In genomic region chr14:101760138-101761011, GRCh38 we compare ENCODE assay signal across 8 cellular contexts. TPM values are rescaled to one million over a fixed set of nuclear protein-coding genes. Genes with fewer than 3 reads are reported as not detected.
DNase-seq lines count a peak whose midpoint lies in the region; ATAC-seq and TF ChIP-seq lines count a peak whose summit lies in the region.

No MANE protein-coding gene starts in this region.

- peak in 1 of 2 donors; percentile 25 for TF ChIP-seq POLR2A in gastrocnemius medialis (IDR thresholded peaks at IDR 0.05)

- BruUV-seq in MCF 10A (replicated peaks; lab: Mats Ljungman, UMichigan): no TSS peak

- peak; percentile 93 for DNase-seq in NCI-H2196 (lab: John Stamatoyannopoulos, UW; ENCODE audit: unreplicated experiment)
- DNase-seq in MCF 10A (ENCODE audit: unreplicated experiment): peak; percentile 94
- DNase-seq in gastrocnemius medialis: peak; percentile 99

- peak overlapping the region; percentile 51 for H3K27ac Mint-ChIP-seq in MCF 10A (ENCODE audit: low read depth, unreplicated experiment)

- CTCF ChIA-PET in MCF 10A (lab: Yijun Ruan, JAX): interaction anchor here (0.6 to 1.1 kb wide), 4 partner anchors 28 to 1572 kb away, joined by 3 to 6 read pairs (median 3); no protein-coding TSS in a partner anchor

- peaks cover 18% of the 10 kb centered on the region for H3K4me1 Mint-ChIP-seq in MCF 10A (ENCODE audit: insufficient read depth, unreplicated experiment)

- H3K36me3 Mint-ChIP-seq in MCF 10A (ENCODE audit: insufficient read depth, unreplicated experiment): peaks cover 23% of the 10 kb centered on the region

- POLR2A ChIA-PET in MCF 10A (lab: Yijun Ruan, JAX): interaction anchor here (0.6 to 2.9 kb wide), 12 partner anchors 9 to 379 kb away, joined by 3 to 50 read pairs (median 4); partner anchors contain the start of gene WDR20

- H3K27me3 ChIP-seq in iPS-18a (ENCODE audit: control insufficient read depth, insufficient read depth, low read length): peaks cover 39% of the 10 kb centered on the region
- H3K27me3 ChIP-seq in gastrocnemius medialis: no peaks in the 10 kb centered on the region

- H3K36me3 ChIP-seq in iPS-18a (ENCODE audit: control insufficient read depth, low read depth, low read length) (no peaks in the 10 kb centered on the region), gastrocnemius medialis (no peaks in the 10 kb centered on the region)

- peak; percentile 52 for ATAC-seq in GM18519 (IDR thresholded peaks at IDR 0.05; ENCODE audit: low FRiP score, unreplicated experiment)
- peak; percentile 56 for ATAC-seq in HG03103 (IDR thresholded peaks at IDR 0.05; ENCODE audit: low read depth, unreplicated experiment)
- ATAC-seq in gastrocnemius medialis: peak; percentile 80 to 81
- ATAC-seq in GM18517 (IDR thresholded peaks at IDR 0.05; ENCODE audit: unreplicated experiment): no peak

- H3K9me3 Mint-ChIP-seq in MCF 10A (ENCODE audit: unreplicated experiment): peaks cover 6% of the 10 kb centered on the region

- intact Hi-C loops in MCF 10A (cut with micrococcal nuclease): loop anchor here (1.0 to 5.0 kb wide), 3 partner anchors 28 to 53 kb away; no protein-coding TSS in a partner anchor
- intact Hi-C loops in gastrocnemius medialis (cut with DNase I; ENCODE audit: low total_unique reads): loop anchor here (1.0 to 5.0 kb wide), 8 partner anchors 47 to 559 kb away; partner anchors contain the start of genes DYNC1H1, HSP90AA1, WDR20 and ZNF839

- H3K4me3 ChIP-seq in iPS-18a (ENCODE audit: low read length) (peak overlapping the region; percentile 52), gastrocnemius medialis (peak overlapping the region; percentile 83 to 99 (median 93))

- H3K9me3 ChIP-seq in iPS-18a (ENCODE audit: control insufficient read depth, low read depth, low read length) (no peaks in the 10 kb centered on the region), gastrocnemius medialis (no peaks in the 10 kb centered on the region)

- no peaks in the 10 kb centered on the region for H3K27me3 Mint-ChIP-seq in MCF 10A (ENCODE audit: insufficient read depth, unreplicated experiment)

- no peak overlapping the region for H3K9ac ChIP-seq in iPS-18a (ENCODE audit: low read length)

- in situ Hi-C loops in gastrocnemius medialis (cut with MboI; ENCODE audit: low sequenced_read_pairs in 4 of 4): loop anchor here (25.0 kb wide), 3 partner anchors 177 to 552 kb away; partner anchors contain the start of genes DYNC1H1 (in 1 of the 4), MOK (in 1 of the 4) and ZNF839 (in 1 of the 4)

- no peak for TF ChIP-seq CTCF in VCaP (conservative IDR thresholded peaks at IDR 0.05)
- TF ChIP-seq CTCF in MCF 10A (IDR thresholded peaks at IDR 0.05; ENCODE audit: unreplicated experiment): no peak
- TF ChIP-seq CTCF in gastrocnemius medialis (IDR thresholded peaks at IDR 0.05 in 4 of 5, conservative IDR thresholded peaks at IDR 0.05 in 1 of 5): no peak

- H3K4me1 ChIP-seq in iPS-18a (ENCODE audit: control insufficient read depth, low read depth, low read length) (peaks cover 3% of the 10 kb centered on the region), gastrocnemius medialis (peaks cover 8 to 16% of the 10 kb centered on the region in 2 donors)

- H3K4me3 Mint-ChIP-seq in MCF 10A (ENCODE audit: unreplicated experiment): peak overlapping the region; percentile 76

- H3K27ac ChIP-seq in VCaP: peak overlapping the region; percentile 46
- H3K27ac ChIP-seq in iPS-18a (ENCODE audit: low read length): no peak overlapping the region
- peak overlapping the region; percentile 93 to 98 (median 96) for H3K27ac ChIP-seq in gastrocnemius medialis

RNA-seq across cellular contexts. Expression of gene PPP2R5C, which starts 1.1 kb away (rescaled TPM):
- 118 and 122 TPM in 2 replicates for total RNA-seq in MCF 10A (2022)
- 10 to 100 TPM; 35.4 to 65.9 (median 49.3) TPM for total RNA-seq in gastrocnemius medialis
